ENCODE assay signal across 29 cellular contexts in the genomic region with DNA sequence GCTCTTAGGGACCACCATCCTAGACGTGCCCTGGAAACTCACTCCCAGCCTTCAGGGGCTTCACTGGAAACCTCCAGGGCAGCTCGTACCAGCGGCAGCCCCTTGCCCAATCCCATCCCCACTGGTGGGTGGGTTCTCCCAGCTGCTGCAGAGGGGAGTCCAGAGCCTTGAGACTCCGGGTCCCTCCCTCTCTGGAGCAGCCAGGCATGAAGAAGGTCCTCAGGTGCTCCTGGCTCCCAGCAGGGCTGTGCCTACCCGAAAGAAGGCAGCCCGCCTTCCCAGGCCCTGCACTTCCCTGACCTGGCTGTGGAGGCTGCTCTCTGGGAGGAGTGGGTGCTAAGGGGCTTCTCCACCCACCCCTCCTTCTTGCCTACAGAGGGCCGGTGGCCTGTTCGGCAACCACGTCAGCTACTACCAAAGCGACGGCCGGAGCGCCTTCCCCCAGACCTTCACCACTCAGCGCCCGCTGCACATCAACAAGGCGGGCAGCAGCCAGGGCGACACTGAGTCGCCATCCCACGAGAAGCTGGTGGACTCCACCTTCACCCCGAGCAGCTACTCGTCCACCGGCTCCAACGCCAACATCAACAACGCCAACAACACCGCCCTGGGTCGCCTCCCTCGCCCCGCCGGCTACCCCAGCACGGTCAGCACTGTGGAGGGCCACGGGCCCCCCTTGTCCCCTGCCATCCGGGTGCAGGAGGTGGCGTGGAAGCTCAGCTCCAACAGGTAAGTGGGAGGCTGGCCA.
"Had no signal": no experiment of that assay in that cellular context is flagged by ENCODE, and none has a peak within 500 bp of the region (broad histone marks: within the 10 kb centered on the region; RNA-seq: fewer than 3 reads in every experiment).

No MANE protein-coding gene starts in this region.

- H3K36me3 ChIP-seq: brain microvascular endothelial cell, uterus had no signal

- H3K27ac Mint-ChIP-seq: activated B cell treated with CpG ODN at 0.5 μM for 24 hours; activated CD4-positive, alpha-beta T cell treated with anti-CD3 and anti-CD28 coated beads for 36 hours; activated T-cell treated with anti-CD3 and anti-CD28 coated beads, Interleukin-2, amount 50 U/mL, for 24 hours; memory B cell; T-helper 17 cell had no signal

- H3K27ac ChIP-seq: brain microvascular endothelial cell, heart left ventricle, parathyroid adenoma, thoracic aorta, uterus had no signal

- H3K36me3 Mint-ChIP-seq: memory B cell had no signal

- H3K4me1 ChIP-seq: parathyroid adenoma, uterus had no signal

- H3K9ac ChIP-seq: parathyroid adenoma had no signal

- H3K27me3 ChIP-seq: brain microvascular endothelial cell, heart left ventricle, uterus had no signal

- H3K4me3 Mint-ChIP-seq: activated B cell treated with CpG ODN at 0.5 μM for 24 hours; activated CD4-positive, alpha-beta T cell treated with anti-CD3 and anti-CD28 coated beads for 36 hours; activated T-cell treated with anti-CD3 and anti-CD28 coated beads, Interleukin-2, amount 50 U/mL, for 24 hours; memory B cell; naive thymus-derived CD8-positive, alpha-beta T cell; neural crest cell; T-helper 17 cell had no signal

- H3K4me3 ChIP-seq: heart left ventricle, thoracic aorta, uterus had no signal

- H2AFZ ChIP-seq: parathyroid adenoma had no signal

- H3K9me3 ChIP-seq: heart left ventricle, thoracic aorta, uterus had no signal

- H3K9me3 Mint-ChIP-seq: activated B cell treated with CpG ODN at 0.5 μM for 24 hours; activated T-cell treated with anti-CD3 and anti-CD28 coated beads, Interleukin-2, amount 50 U/mL, for 24 hours; naive thymus-derived CD8-positive, alpha-beta T cell had no signal

- FAIRE-seq: astrocyte had no signal

- H3K27me3 Mint-ChIP-seq: activated B cell treated with CpG ODN at 0.5 μM for 24 hours; activated CD4-positive, alpha-beta T cell treated with anti-CD3 and anti-CD28 coated beads for 36 hours; activated T-cell treated with anti-CD3 and anti-CD28 coated beads, Interleukin-2, amount 50 U/mL, for 24 hours; naive thymus-derived CD8-positive, alpha-beta T cell; T-helper 17 cell had no signal

- ATAC-seq: activated CD4-positive, alpha-beta T cell treated with anti-CD3 and anti-CD28 coated beads for 36 hours; esophagus mucosa; heart left ventricle; naive thymus-derived CD8-positive, alpha-beta T cell; right cardiac atrium; SK-N-SH treated with all-trans-retinoic acid at 6 μM for 48 hours; T-helper 17 cell had no signal

- DNase-seq: activated B cell treated with CpG ODN at 0.5 μM for 24 hours; activated CD4-positive, alpha-beta T cell treated with anti-CD3 and anti-CD28 coated beads for 36 hours; activated gamma-delta T cell treated with Interleukin-2 at 50 U/mL for 16 hours; activated naive CD4-positive, alpha-beta T cell treated with anti-CD3 and anti-CD28 coated beads, Interleukin-2, amount 50 U/mL, for 16 hours; activated T-cell treated with anti-CD3 and anti-CD28 coated beads, Interleukin-2, amount 50 U/mL, for 24 hours; amniotic stem cell; brain microvascular endothelial cell; cortex of kidney; foreskin fibroblast; heart left ventricle; hypothalamus; midbrain; naive thymus-derived CD8-positive, alpha-beta T cell; occipital lobe; right cardiac atrium; stimulated activated CD4-positive, alpha-beta T cell treated with anti-CD3 and anti-CD28 coated beads, Interleukin-15, amount 100 ng/mL, for 24 hours; stimulated activated CD4-positive, alpha-beta T cell treated with anti-CD3 and anti-CD28 coated beads, Interleukin-2, amount 100 ng/mL, for 24 hours; stimulated activated naive CD4-positive, alpha-beta T cell treated with Interleukin-2 at 50 U/mL for 16 hours; T-helper 17 cell; T1000; trophoblast cell had no signal
